In genomic region chr1:20733361-20733975, GRCh38 we compare ENCODE assay signal across 9 cellular contexts. TPM values are rescaled to one million over a fixed set of nuclear protein-coding genes. Genes with fewer than 3 reads are reported as not detected.
DNase-seq lines count a peak whose midpoint lies in the region; ATAC-seq and TF ChIP-seq lines count a peak whose summit lies in the region.
"Had no signal": no experiment of that assay in that cellular context is flagged by ENCODE, and none has a peak within 500 bp of the region (broad histone marks: within the 10 kb centered on the region; RNA-seq: fewer than 3 reads in every experiment).

No MANE protein-coding gene starts in this region.

- peaks cover 6% of the 10 kb centered on the region for H3K4me1 Mint-ChIP-seq in Caco-2 (ENCODE audit: low read depth, unreplicated experiment)
- H3K4me1 Mint-ChIP-seq in osteocyte (ENCODE audit: unreplicated experiment) = peaks cover 17% of the 10 kb centered on the region

- H3K9me3 ChIP-seq in Caco-2 = no peaks in the 10 kb centered on the region
- no peaks in the 10 kb centered on the region for H3K9me3 ChIP-seq in Loucy (ENCODE audit: insufficient read depth, low read depth, low read length)
- H3K9me3 ChIP-seq: pancreas had no signal

- no peak overlapping the region for H3K9ac ChIP-seq in Loucy (ENCODE audit: low read depth, low read length, poor library complexity, severe bottlenecking)

- peak overlapping the region; percentile 55 for H3K27ac Mint-ChIP-seq in Caco-2 (ENCODE audit: unreplicated experiment)
- H3K27ac Mint-ChIP-seq in osteocyte (ENCODE audit: unreplicated experiment) = peak overlapping the region; percentile 45

- H3K9me2 ChIP-seq in Loucy (replicated peaks; ENCODE audit: low read depth, low read length) = no peaks in the 10 kb centered on the region

- H3K79me2 ChIP-seq in Loucy (ENCODE audit: insufficient read depth, low read length) = no peaks in the 10 kb centered on the region

- peaks cover 34% of the 10 kb centered on the region for H3K36me3 Mint-ChIP-seq in Caco-2 (ENCODE audit: insufficient read depth, unreplicated experiment)
- H3K36me3 Mint-ChIP-seq in osteocyte (ENCODE audit: unreplicated experiment) = peaks cover 18% of the 10 kb centered on the region

- H3K4me1 ChIP-seq in Caco-2 (peaks cover 6% of the 10 kb centered on the region; the same call in 1 of the 2 replicates), Loucy (ENCODE audit: insufficient read depth, low read length, poor library complexity, severe bottlenecking) (peaks cover 14% of the 10 kb centered on the region)

- H2AFZ ChIP-seq in Loucy (ENCODE audit: low read length) = no peak overlapping the region

- no peaks in the 10 kb centered on the region for H3K27me3 ChIP-seq in Caco-2 (replicated peaks; ENCODE audit: control insufficient read depth, insufficient read depth, low read length)
- peaks cover 5% of the 10 kb centered on the region for H3K27me3 ChIP-seq in Loucy (ENCODE audit: insufficient read depth, low read length, poor library complexity, severe bottlenecking)
- H3K27me3 ChIP-seq in dorsolateral prefrontal cortex = peaks cover 0 to 9% (median 0%) of the 10 kb centered on the region in 45 donors
- H3K27me3 ChIP-seq: pancreas had no signal

- no peaks in the 10 kb centered on the region for H3K27me3 Mint-ChIP-seq in Caco-2 (ENCODE audit: insufficient read depth, unreplicated experiment)
- peaks cover 6% of the 10 kb centered on the region for H3K27me3 Mint-ChIP-seq in osteocyte (ENCODE audit: unreplicated experiment)

- no peak for TF ChIP-seq CTCF in Caco-2 (IDR thresholded peaks at IDR 0.05; ENCODE audit: insufficient read depth in 1 of 2, low read depth in 1 of 2, low read length in 1 of 2, severe bottlenecking in 1 of 2, unreplicated experiment in 1 of 2)
- TF ChIP-seq CTCF in Loucy (conservative IDR thresholded peaks at IDR 0.05; ENCODE audit: low read length) = no peak
- peak in 1 of 56 donors; percentile 4 for TF ChIP-seq CTCF in dorsolateral prefrontal cortex (IDR thresholded peaks at IDR 0.05 in 54 of 56, conservative IDR thresholded peaks at IDR 0.05 in 2 of 56; ENCODE audit: low read depth in 1 of 56, partially characterized antibody in 56 of 56)
- no peak for TF ChIP-seq CTCF in osteocyte (IDR thresholded peaks at IDR 0.05)

- POLR2A ChIA-PET in Caco-2 (lab: Charles Lee) = interaction anchor here (1.0 kb wide), 1 partner anchor 53 kb away, joined by 6 read pairs; the partner anchor contains the start of gene HP1BP3

- BruUV-seq in Caco-2 (replicated peaks; lab: Mats Ljungman, UMichigan) = TSS peak; percentile 77

- H3K4me3 ChIP-seq in Caco-2 (ENCODE audit: low read depth, low read length) = peak overlapping the region; percentile 39
- peak overlapping the region; percentile 67 for H3K4me3 ChIP-seq in Loucy (ENCODE audit: low read length, poor library complexity, severe bottlenecking)
- peak overlapping the region; percentile 43 to 83 (median 71) for H3K4me3 ChIP-seq in dorsolateral prefrontal cortex

- H3K4me3 Mint-ChIP-seq in Caco-2 (ENCODE audit: unreplicated experiment) (peak overlapping the region; percentile 95), osteocyte (ENCODE audit: unreplicated experiment) (peak overlapping the region; percentile 77)

- H4K20me1 ChIP-seq in Loucy (ENCODE audit: insufficient read depth, low read length, poor library complexity, severe bottlenecking) = no peaks in the 10 kb centered on the region

- no peak for DNase-seq in Caco-2
- peak in 3 of 10 donors; percentile 8 to 29 (median 12) for DNase-seq in dorsolateral prefrontal cortex
- DNase-seq in osteocyte (ENCODE audit: extremely low spot score, unreplicated experiment) = no peak
- no peak for DNase-seq in SHP77 (lab: John Stamatoyannopoulos, UW)
- DNase-seq in stimulated activated CD4-positive, alpha-beta T cell treated with anti-CD3 and anti-CD28 coated beads, Interleukin-12 subunit alpha, Interleukin-12 subunit beta, amount 100 ng/mL, for 4 hours = no peak

- ATAC-seq in HG02981 (IDR thresholded peaks at IDR 0.05; ENCODE audit: unreplicated experiment) (no peak), HG03139 (IDR thresholded peaks at IDR 0.05; ENCODE audit: unreplicated experiment) (no peak)

- H3K36me3 ChIP-seq in Caco-2 (ENCODE audit: control insufficient read depth, insufficient read depth, low read length) (peaks cover 2% of the 10 kb centered on the region; the same call in 1 of the 2 replicates), Loucy (ENCODE audit: insufficient read depth, low read length) (peaks cover 8% of the 10 kb centered on the region; the same call in 1 of the 2 replicates)
- H3K36me3 ChIP-seq: pancreas had no signal

- H3K9me3 Mint-ChIP-seq in Caco-2 (ENCODE audit: unreplicated experiment) = no peaks in the 10 kb centered on the region
- H3K9me3 Mint-ChIP-seq in osteocyte (ENCODE audit: unreplicated experiment) = no peaks in the 10 kb centered on the region

- H3K4me2 ChIP-seq in Loucy (ENCODE audit: low read depth, low read length, poor library complexity, severe bottlenecking) = peak overlapping the region; percentile 87

- intact Hi-C loops in Caco-2 (cut with micrococcal nuclease; ENCODE audit: unreplicated experiment) = loop anchor here (1.0 kb wide), 1 partner anchor 37 kb away; no protein-coding TSS in a partner anchor
- intact Hi-C loops in dorsolateral prefrontal cortex (cut with DNase I) = no loop called here

- no peaks in the 10 kb centered on the region for H3F3A ChIP-seq in Loucy (ENCODE audit: low read depth)

- H3K27ac ChIP-seq in dorsolateral prefrontal cortex = peak overlapping the region in 51 of 59 donors; percentile 20 to 88 (median 70)

- CTCF ChIA-PET in Caco-2 (lab: Charles Lee) = interaction anchor here (0.6 to 1.1 kb wide), 3 partner anchors 16 to 854 kb away, joined by 4 read pairs; partner anchors contain the start of gene KIF17

RNA-seq across cellular contexts. Expression of gene SH2D5, which starts 1.0 kb away (rescaled TPM):
- total RNA-seq in Caco-2 (2022) (2.8 and 3.5 TPM in 2 replicates), dorsolateral prefrontal cortex (10 to 100 TPM; 13.1 to 89.0 (median 52.6) TPM), osteocyte (0.18 and 0.46 TPM in 2 replicates)

RNA-seq across cellular contexts. Expression of gene KIF17, which starts 15.7 kb away (rescaled TPM):
- 1.3 and 1.5 TPM in 2 replicates for total RNA-seq in Caco-2 (2022)
- 10 to 100 TPM in 118 of 120 experiments, 1 to 10 TPM in 2; 7.7 to 49.6 (median 27.0) TPM for total RNA-seq in dorsolateral prefrontal cortex
- 0.11 TPM in 1 of 2 replicates, not detected in the other for total RNA-seq in osteocyte

RNA-seq across cellular contexts. Expression of gene HP1BP3, which starts 53.6 kb away (rescaled TPM):
- total RNA-seq in Caco-2 (2022) = 222 and 240 TPM in 2 replicates
- 100 to 1,000 TPM; 230 to 550 (median 304) TPM for total RNA-seq in dorsolateral prefrontal cortex
- 228 and 231 TPM in 2 replicates for total RNA-seq in osteocyte
